ENCODE assay signal across 1 cellular context in genomic region chr14:77799863-77800730, GRCh38.
TF ChIP-seq lines count a peak whose summit lies in the region.

Gene ADCK1, plus strand, starts transcription at chr14:77800109. Its CDS starts 18,870 bp downstream, at chr14:77818979.

TF ChIP-seq in K562, 482 proteins besides CTCF, POLR2A, EP300 and RAD21 (continued from another document and continues in another):
- no peak for TF ChIP-seq ZNF398 (CRISPR knock-in tag; IDR thresholded peaks at IDR 0.05)
- TF ChIP-seq SRSF9 (IDR thresholded peaks at IDR 0.05; ENCODE audit: borderline replicate concordance, low read depth, low read length) = no peak
- no peak for TF ChIP-seq TARDBP (IDR thresholded peaks at IDR 0.05)
- no peak for TF ChIP-seq TRIM25 (IDR thresholded peaks at IDR 0.05; ENCODE audit: borderline replicate concordance)
- TF ChIP-seq ZNF639 (CRISPR knock-in tag; conservative IDR thresholded peaks at IDR 0.05 in 1 of 2, IDR thresholded peaks at IDR 0.05 in 1 of 2) = peak in 1 of 2 experiments; percentile 61; a peak in 1 of 4 replicates
- TF ChIP-seq POU5F1 (IDR thresholded peaks at IDR 0.05; ENCODE audit: borderline replicate concordance, low read depth, low read length, partially characterized antibody) = no peak
- TF ChIP-seq TGIF2 (CRISPR knock-in tag; IDR thresholded peaks at IDR 0.05) = 0 out of 2 replicates have a peak, but pooled peaks have one; percentile 60
- TF ChIP-seq ZNF274 (IDR thresholded peaks at IDR 0.05; ENCODE audit: borderline replicate concordance, low read depth, low read length) = no peak
- TF ChIP-seq SUPT5H (IDR thresholded peaks at IDR 0.05) = peak; percentile 72; the same call in 1 of the 2 replicates
- TF ChIP-seq GATAD2B (IDR thresholded peaks at IDR 0.05; ENCODE audit: borderline replicate concordance) = no peak
- peak; percentile 83 for TF ChIP-seq TFAP4 (CRISPR knock-in tag; IDR thresholded peaks at IDR 0.05; ENCODE audit: borderline replicate concordance)
- TF ChIP-seq ILF3 (IDR thresholded peaks at IDR 0.05; ENCODE audit: borderline replicate concordance) = no peak
- TF ChIP-seq CC2D1A (IDR thresholded peaks at IDR 0.05) = no peak
- 0 out of 2 replicates have a peak, but pooled peaks have one; percentile 44 for TF ChIP-seq RNF2 (IDR thresholded peaks at IDR 0.05)
- peak; percentile 60; the same call in 1 of the 2 replicates for TF ChIP-seq PML (IDR thresholded peaks at IDR 0.05; ENCODE audit: low read length)
- TF ChIP-seq HOXB6 (CRISPR knock-in tag; IDR thresholded peaks at IDR 0.05; ENCODE audit: borderline replicate concordance) = no peak
- TF ChIP-seq NCOA6 (IDR thresholded peaks at IDR 0.05) = no peak
- no peak for TF ChIP-seq ZNF133 (CRISPR knock-in tag; IDR thresholded peaks at IDR 0.05)
- TF ChIP-seq HNRNPH1 (optimal IDR thresholded peaks at IDR 0.05; ENCODE audit: low read depth, low read length) = no peak
- no peak for TF ChIP-seq HBP1 (CRISPR knock-in tag; IDR thresholded peaks at IDR 0.05)
- TF ChIP-seq ZNF57 (CRISPR knock-in tag; IDR thresholded peaks at IDR 0.05) = no peak
- TF ChIP-seq FOXM1 (IDR thresholded peaks at IDR 0.05; ENCODE audit: low read depth) = no peak
- TF ChIP-seq FOXM1 (CRISPR knock-in tag; IDR thresholded peaks at IDR 0.05; ENCODE audit: low read depth) = peak; percentile 88; the same call in 1 of the 2 replicates
- TF ChIP-seq ZNF644 (tag; IDR thresholded peaks at IDR 0.05; ENCODE audit: low read depth) = peak; percentile 50; the same call in 1 of the 2 replicates
- TF ChIP-seq RBM25 (IDR thresholded peaks at IDR 0.05; ENCODE audit: low read depth, low read length, severe bottlenecking) = no peak
- TF ChIP-seq NFYB (IDR thresholded peaks at IDR 0.05; ENCODE audit: extremely low read depth, insufficient read length) = no peak
- TF ChIP-seq CBX8 (IDR thresholded peaks at IDR 0.05; ENCODE audit: borderline replicate concordance, extremely low read depth, low read depth, low read length, poor library complexity, severe bottlenecking) = no peak
- TF ChIP-seq PRPF4 (IDR thresholded peaks at IDR 0.05; ENCODE audit: insufficient read depth, low read depth, low read length, poor library complexity, severe bottlenecking) = no peak
- no peak for TF ChIP-seq SNAPC5 (CRISPR knock-in tag; IDR thresholded peaks at IDR 0.05)
- TF ChIP-seq ZNF384 (IDR thresholded peaks at IDR 0.05; ENCODE audit: low read depth, low read length) = 0 out of 2 replicates have a peak, but pooled peaks have one; percentile 17
- TF ChIP-seq STAG1 (CRISPR knock-in tag; IDR thresholded peaks at IDR 0.05; ENCODE audit: borderline replicate concordance) = no peak
- no peak for TF ChIP-seq ZFPM2 (CRISPR knock-in tag; IDR thresholded peaks at IDR 0.05)
- TF ChIP-seq WHSC1 (IDR thresholded peaks at IDR 0.05; ENCODE audit: low read length) = no peak
- TF ChIP-seq NR2C1 (IDR thresholded peaks at IDR 0.05) = peak; percentile 77
- peak; percentile 79 for TF ChIP-seq NR2C1 (tag; IDR thresholded peaks at IDR 0.05)
- TF ChIP-seq SETDB1 (IDR thresholded peaks at IDR 0.05; ENCODE audit: low read length) = no peak
- TF ChIP-seq HDGF (IDR thresholded peaks at IDR 0.05) = no peak
- peak; percentile 50; the same call in 1 of the 2 replicates for TF ChIP-seq ZBTB17 (CRISPR knock-in tag; IDR thresholded peaks at IDR 0.05)
- no peak for TF ChIP-seq PREB (CRISPR knock-in tag; IDR thresholded peaks at IDR 0.05)
- TF ChIP-seq NR4A1 (CRISPR knock-in tag; IDR thresholded peaks at IDR 0.05) = no peak
- no peak for TF ChIP-seq NR4A1 (tag; IDR thresholded peaks at IDR 0.05)
- TF ChIP-seq TRIM24 (IDR thresholded peaks at IDR 0.05) = no peak
- peak; percentile 9; the same call in 1 of the 2 replicates for TF ChIP-seq CBFA2T3 (IDR thresholded peaks at IDR 0.05)
- TF ChIP-seq ZZZ3 (IDR thresholded peaks at IDR 0.05) = no peak
- TF ChIP-seq ZBTB9 (CRISPR knock-in tag; IDR thresholded peaks at IDR 0.05) = 0 out of 2 replicates have a peak, but pooled peaks have one; percentile 81
